Comparison of ENCODE assay signal across 9 cellular contexts in the genomic region with DNA sequence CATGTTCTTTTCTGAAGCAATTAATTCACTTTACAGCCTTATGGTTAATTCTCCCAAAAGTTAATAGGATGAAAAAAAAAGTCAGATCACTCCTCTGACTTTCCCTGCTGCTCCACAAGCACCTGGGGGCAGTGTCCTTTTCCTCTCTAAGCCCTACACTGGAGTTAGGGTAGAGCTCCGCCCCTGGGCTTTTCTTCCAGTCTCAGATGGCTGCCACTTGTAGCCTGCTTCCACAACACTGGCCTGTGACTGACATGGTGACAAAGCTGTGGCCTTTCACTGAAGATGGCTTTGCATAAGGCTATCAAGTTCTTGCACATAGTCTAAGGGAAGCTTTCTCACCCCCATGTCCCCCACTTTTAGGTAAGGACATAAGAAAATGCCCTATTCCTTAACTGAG. TPM values are rescaled to one million over a fixed set of nuclear protein-coding genes. Genes with fewer than 3 reads are reported as not detected.
DNase-seq lines count a peak whose midpoint lies in the region; ATAC-seq, FAIRE-seq and TF ChIP-seq lines count a peak whose summit lies in the region.
"Had no signal": no experiment of that assay in that cellular context is flagged by ENCODE, and none has a peak within 500 bp of the region (broad histone marks: within the 10 kb centered on the region; RNA-seq: fewer than 3 reads in every experiment).

No MANE protein-coding gene starts in this region.

- peak overlapping the region; percentile 86; the same call in 1 of the 2 replicates for H3K4me3 ChIP-seq in OCI-LY3 (ENCODE audit: low read length)
- no peak overlapping the region for H3K4me3 ChIP-seq in mucosa of descending colon

- TF ChIP-seq CTCF in OCI-LY3 (IDR thresholded peaks at IDR 0.05; ENCODE audit: low read depth, low read length) (0 out of 2 replicates have a peak, but pooled peaks have one; percentile 3), mucosa of descending colon (IDR thresholded peaks at IDR 0.05) (no peak)

- H3K4me1 Mint-ChIP-seq in immature natural killer cell = peaks cover 20 to 26% of the 10 kb centered on the region in 2 donors

- H3K27me3 ChIP-seq in OCI-LY3 (ENCODE audit: low read depth, low read length) = no peaks in the 10 kb centered on the region

- H2AFZ ChIP-seq in OCI-LY3 (ENCODE audit: low read depth, low read length) = peak overlapping the region; percentile 75; the same call in 1 of the 2 replicates

- H3K4me2 ChIP-seq in OCI-LY3 (ENCODE audit: low read length) = peak overlapping the region; percentile 72

- intact Hi-C loops in mucosa of descending colon (cut with DNase I, micrococcal nuclease) = no loop called here

- ATAC-seq in GM18861 (IDR thresholded peaks at IDR 0.05; ENCODE audit: unreplicated experiment) (no peak), mucosa of descending colon (no peak), HG02588 (IDR thresholded peaks at IDR 0.05; ENCODE audit: unreplicated experiment) (no peak)

- peak overlapping the region in 4 of 6 donors; percentile 36 to 82 (median 52) for H3K27ac Mint-ChIP-seq in immature natural killer cell

- in situ Hi-C loops in ACHN (cut with HindIII; ENCODE audit: low pct_ligation_motif_present, low pct_unique_long_range_greater_than_20kb, low sequenced_read_pairs) = no loop called here

- no peaks in the 10 kb centered on the region for H3K9me3 Mint-ChIP-seq in immature natural killer cell

- H3K27me3 Mint-ChIP-seq in immature natural killer cell (ENCODE audit: low read depth in 3 of 3) = peaks cover 0 to 2% (median 0%) of the 10 kb centered on the region in 3 donors

- H4K20me1 ChIP-seq in OCI-LY3 (ENCODE audit: insufficient read depth, low read length) = no peaks in the 10 kb centered on the region

- no peak overlapping the region for H3K27ac ChIP-seq in OCI-LY3 (ENCODE audit: low read length)

- FAIRE-seq in G401.6 (lab: Jason Lieb, UNC) = peak; percentile 89

- H3K36me3 ChIP-seq in OCI-LY3 (replicated peaks; ENCODE audit: low read depth, low read length) (no peaks in the 10 kb centered on the region), mucosa of descending colon (ENCODE audit: low read depth) (no peaks in the 10 kb centered on the region)

- DNase-seq in ACHN (peak; percentile 58), immature natural killer cell (no peak), GM03348 (ENCODE audit: low spot score) (no peak), mucosa of descending colon (no peak)
- DNase-seq: NCI-H1048 had no signal

- H3K4me1 ChIP-seq in OCI-LY3 (ENCODE audit: low read length) (peaks cover 12% of the 10 kb centered on the region), mucosa of descending colon (ENCODE audit: low read depth) (peaks cover 10% of the 10 kb centered on the region)

- peaks cover 5% of the 10 kb centered on the region; the same call in 1 of the 2 replicates for H3K79me2 ChIP-seq in OCI-LY3 (ENCODE audit: low read length)

- no peak overlapping the region for H3K9ac ChIP-seq in OCI-LY3 (ENCODE audit: low read length)

- no peaks in the 10 kb centered on the region for H3K9me3 ChIP-seq in OCI-LY3 (ENCODE audit: insufficient read depth, low read length)
- no peaks in the 10 kb centered on the region for H3K9me3 ChIP-seq in mucosa of descending colon

- H3K36me3 Mint-ChIP-seq in immature natural killer cell = no peaks in the 10 kb centered on the region

- peak overlapping the region in 4 of 5 donors; percentile 0 to 54 (median 9) for H3K4me3 Mint-ChIP-seq in immature natural killer cell

RNA-seq across cellular contexts. Expression of gene MON1A, which starts 1.3 kb away (rescaled TPM):
- 10 to 100 TPM; 11.5 to 24.0 (median 12.1) TPM for polyA plus RNA-seq in immature natural killer cell
- 10 to 100 TPM in 1 of 3 donors, 1 to 10 TPM in 2; 6.9 to 13.3 (median 7.9) TPM for total RNA-seq in mucosa of descending colon

RNA-seq across cellular contexts. Expression of gene RBM6, which starts 9.0 kb away (rescaled TPM):
- polyA plus RNA-seq in immature natural killer cell = 10 to 100 TPM in 2 of 3 donors, 1 to 10 TPM in 1; 7.5 to 39.7 (median 19.2) TPM
- 100 to 1,000 TPM in 2 of 3 donors, 10 to 100 TPM in 1; 75.6 to 124 (median 112) TPM for total RNA-seq in mucosa of descending colon

RNA-seq across cellular contexts. Expression of gene MST1R, which starts 27.2 kb away (rescaled TPM):
- polyA plus RNA-seq in immature natural killer cell = 1 to 10 TPM in 1 of 3 donors, under 1 TPM in 1, not detected in 1; 0.68 to 1.1 TPM
- 100 to 1,000 TPM in 2 of 3 donors, 10 to 100 TPM in 1; 76.2 to 153 (median 124) TPM for total RNA-seq in mucosa of descending colon
